ENCODE assay signal across 11 cellular contexts in the genomic region with DNA sequence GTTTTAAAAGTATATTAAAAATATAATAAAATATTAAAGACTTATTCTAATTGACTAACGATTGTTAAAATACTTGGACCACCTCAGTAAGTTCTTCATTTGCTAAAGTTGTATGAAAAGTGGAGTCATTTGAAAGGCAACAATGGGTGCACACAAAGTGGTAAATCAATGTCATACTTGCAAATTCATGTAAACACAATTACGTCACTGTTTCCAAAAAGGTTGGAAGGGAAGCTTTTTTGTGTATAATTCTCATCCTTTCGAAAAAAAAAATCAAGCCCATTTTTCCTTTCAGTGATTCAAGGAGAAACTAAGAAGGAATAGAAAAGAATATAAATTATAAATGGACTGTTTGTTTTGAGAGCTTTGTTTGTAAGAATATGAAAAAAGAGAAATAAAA.
"Had no signal": no experiment of that assay in that cellular context is flagged by ENCODE, and none has a peak within 500 bp of the region (broad histone marks: within the 10 kb centered on the region; RNA-seq: fewer than 3 reads in every experiment).

No MANE protein-coding gene starts in this region.

- ATAC-seq: GM23338, HCT116 had no signal

- H3K4me3 Mint-ChIP-seq: GM23338, H9, HFFc6 had no signal

- H3K27ac Mint-ChIP-seq: GM23338, HFFc6 had no signal

- H2AFZ ChIP-seq: GM23248, GM23338 had no signal

- H3K27ac ChIP-seq: GM23248 had no signal

- H3K9ac ChIP-seq: GM23248 had no signal

- H3K9me3 ChIP-seq: HAP-1 had no signal

- H3K4me2 ChIP-seq: GM23338 had no signal

- H3K36me3 ChIP-seq: HAP-1 had no signal

- FAIRE-seq: H1, H54 had no signal

- DNase-seq: GM23248, GOT3, H7, H9, HCEC 1CT, HFFc6 had no signal

- H3K9me3 Mint-ChIP-seq: GM23338, H9, HFFc6 had no signal

- H3K4me3 ChIP-seq: GM23248, GM23338, HAP-1 had no signal
